ENCODE assay signal across 8 cellular contexts in genomic region chr3:50358355-50358926, GRCh38. TPM values are rescaled to one million over a fixed set of nuclear protein-coding genes. Genes with fewer than 3 reads are reported as not detected.
A peak's percentile ranks its signal among the peaks of the same experiment; 100 is the strongest.
DNase-seq lines count a peak whose midpoint lies in the region; ATAC-seq and TF ChIP-seq lines count a peak whose summit lies in the region.

No MANE protein-coding gene starts in this region.

- peak overlapping the region; percentile 88 to 98 (median 94) for H3K27ac ChIP-seq in heart right ventricle
- peak overlapping the region; percentile 77 for H3K27ac ChIP-seq in brain microvascular endothelial cell
- H3K27ac ChIP-seq in mesodermal cell (ENCODE audit: low read depth, low read length, severe bottlenecking): no peak overlapping the region
- H3K27ac ChIP-seq in aorta (ENCODE audit: low read depth in 1 of 2, low read length in 2 of 2): no peak overlapping the region

- intact Hi-C loops in heart right ventricle (cut with DNase I) (loop anchor here in 1 of 10 donors (5.0 kb wide), 1 partner anchor 254 kb away; the partner anchor contains the start of gene CISH), left cardiac atrium (cut with DNase I) (no loop called here), aorta (cut with DNase I) (loop anchor here in 1 of 2 donors (10.0 kb wide), 1 partner anchor 1036 kb away; the partner anchor contains the start of gene RBM15B), sciatic nerve (cut with DNase I) (no loop called here)

- H3K36me3 ChIP-seq in heart right ventricle: peaks cover 0 to 50% (median 18%) of the 10 kb centered on the region in 9 donors
- peaks cover 20% of the 10 kb centered on the region for H3K36me3 ChIP-seq in brain microvascular endothelial cell (replicated peaks)
- H3K36me3 ChIP-seq in mesodermal cell (ENCODE audit: control insufficient read depth, insufficient read depth, low read length): peaks cover 46% of the 10 kb centered on the region
- peaks cover 0 to 2% of the 10 kb centered on the region in 2 donors for H3K36me3 ChIP-seq in aorta (ENCODE audit: control insufficient read depth in 1 of 2, insufficient read depth in 2 of 2, low read length in 1 of 2)

- H3K4me3 ChIP-seq in heart right ventricle: peak overlapping the region; percentile 76 to 100 (median 91)
- H3K4me3 ChIP-seq in brain microvascular endothelial cell (ENCODE audit: low read depth, low read length): peak overlapping the region; percentile 95
- peak overlapping the region; percentile 85 for H3K4me3 ChIP-seq in mesodermal cell (ENCODE audit: extremely low read depth, insufficient read depth, low read length, poor library complexity, severe bottlenecking)
- H3K4me3 ChIP-seq in aorta (ENCODE audit: low read length in 2 of 2): peak overlapping the region; percentile 63 to 67

- H3K9me3 ChIP-seq in heart right ventricle (no peaks in the 10 kb centered on the region), mesodermal cell (ENCODE audit: control insufficient read depth, low read length) (no peaks in the 10 kb centered on the region), aorta (ENCODE audit: control insufficient read depth, low read length) (no peaks in the 10 kb centered on the region)

- in situ Hi-C loops in brain microvascular endothelial cell (cut with HindIII; ENCODE audit: low pct_ligation_motif_present, low sequenced_read_pairs) (no loop called here), ACHN (cut with HindIII; ENCODE audit: low pct_ligation_motif_present, low pct_unique_long_range_greater_than_20kb, low sequenced_read_pairs) (no loop called here)

- H3K4me1 ChIP-seq in heart right ventricle (peaks cover 28 to 50% (median 42%) of the 10 kb centered on the region in 9 donors), mesodermal cell (ENCODE audit: control insufficient read depth, insufficient read depth, low read length, poor library complexity, severe bottlenecking) (peaks cover 21% of the 10 kb centered on the region), aorta (ENCODE audit: control insufficient read depth in 1 of 2, insufficient read depth in 2 of 2, low read length in 2 of 2) (no peaks in the 10 kb centered on the region)

- TF ChIP-seq CTCF in heart right ventricle (IDR thresholded peaks at IDR 0.05) (no peak), brain microvascular endothelial cell (IDR thresholded peaks at IDR 0.05; ENCODE audit: low read depth, low read length, missing control alignments) (no peak)

- DNase-seq in heart right ventricle (no peak), left cardiac atrium (no peak), brain microvascular endothelial cell (no peak), aorta (no peak), sciatic nerve (ENCODE audit: low spot score) (no peak), ACHN (no peak)

- ATAC-seq in heart right ventricle (peak in 1 of 8 donors; percentile 0), left cardiac atrium (no peak), aorta (ENCODE audit: low FRiP score) (no peak), sciatic nerve (no peak), HG03280 (IDR thresholded peaks at IDR 0.05; ENCODE audit: unreplicated experiment) (no peak)

- H3K27me3 ChIP-seq in heart right ventricle (no peaks in the 10 kb centered on the region), brain microvascular endothelial cell (replicated peaks) (no peaks in the 10 kb centered on the region), aorta (ENCODE audit: control insufficient read depth in 1 of 2, insufficient read depth in 2 of 2, low read length in 1 of 2) (no peaks in the 10 kb centered on the region)

- WGBS in heart right ventricle, 2 donors: 41 to 52% methylated on average over 25 of the region's 25 CpGs
- 89 to 90% methylated on average over 20 to 24 of the region's 25 CpGs for WGBS in mesodermal cell (ENCODE audit: insufficient coverage in 2 of 2), 2 experiments
- 32 to 42% methylated on average over 25 of the region's 25 CpGs for WGBS in aorta, 2 donors

RNA-seq across cellular contexts. Expression of gene TMEM115, which starts 0.9 kb away (rescaled TPM):
- total RNA-seq in heart right ventricle: 10 to 100 TPM; 18.7 to 32.8 (median 24.2) TPM
- polyA plus RNA-seq in heart right ventricle: 10 to 100 TPM; 18.1 to 47.6 TPM
- 10 to 100 TPM; 28.7 to 33.4 TPM for total RNA-seq in left cardiac atrium
- 35.4 TPM for polyA plus RNA-seq in mesodermal cell (2013, experiment 1 of 2)
- polyA plus RNA-seq in mesodermal cell (2013, experiment 2 of 2): 29.5 TPM
- total RNA-seq in aorta: 10 to 100 TPM; 27.8 to 32.9 TPM
- polyA plus RNA-seq in aorta: 10 to 100 TPM; 10.3 to 31.8 TPM
- total RNA-seq in sciatic nerve: 29.6 TPM

RNA-seq across cellular contexts. Expression of gene CYB561D2, which starts 7.8 kb away (rescaled TPM):
- total RNA-seq in heart right ventricle: 10 to 100 TPM in 1 of 10 donors, 1 to 10 TPM in 9; 3.9 to 10.9 (median 5.6) TPM
- polyA plus RNA-seq in heart right ventricle: 10 to 100 TPM in 1 of 2 donors, 1 to 10 TPM in 1; 8.1 to 21.8 TPM
- 1 to 10 TPM; 7.6 to 9.2 TPM for total RNA-seq in left cardiac atrium
- polyA plus RNA-seq in mesodermal cell (2013, experiment 1 of 2): 11.6 TPM
- polyA plus RNA-seq in mesodermal cell (2013, experiment 2 of 2): 10.5 TPM
- 10 to 100 TPM in 1 of 2 donors, 1 to 10 TPM in 1; 7.9 to 12.2 TPM for total RNA-seq in aorta
- 10 to 100 TPM in 1 of 2 donors, 1 to 10 TPM in 1; 6.8 to 14.4 TPM for polyA plus RNA-seq in aorta
- total RNA-seq in sciatic nerve: 10.1 TPM

RNA-seq across cellular contexts. Expression of gene NPRL2, which starts 7.9 kb away (rescaled TPM):
- total RNA-seq in heart right ventricle: 10 to 100 TPM; 13.0 to 23.6 (median 16.3) TPM
- 10 to 100 TPM; 15.5 to 29.8 TPM for polyA plus RNA-seq in heart right ventricle
- 10 to 100 TPM; 12.6 to 19.9 TPM for total RNA-seq in left cardiac atrium
- 30.2 TPM for polyA plus RNA-seq in mesodermal cell (2013, experiment 1 of 2)
- 29.5 TPM for polyA plus RNA-seq in mesodermal cell (2013, experiment 2 of 2)
- total RNA-seq in aorta: 10 to 100 TPM; 11.9 to 21.4 TPM
- 10 to 100 TPM; 17.3 to 41.9 TPM for polyA plus RNA-seq in aorta
- total RNA-seq in sciatic nerve: 20.6 TPM

RNA-seq across cellular contexts. Expression of gene ZMYND10, which starts 12.9 kb away (rescaled TPM):
- under 1 TPM in 3 of 10 donors, not detected in 7; 0.15 to 0.65 (median 0.22) TPM for total RNA-seq in heart right ventricle
- polyA plus RNA-seq in heart right ventricle: under 1 TPM; 0.20 to 0.88 TPM
- under 1 TPM in 1 of 2 donors, not detected in 1; 0.29 TPM for total RNA-seq in left cardiac atrium
- 0.81 TPM for polyA plus RNA-seq in mesodermal cell (2013, experiment 1 of 2)
- 0.61 TPM for polyA plus RNA-seq in mesodermal cell (2013, experiment 2 of 2)
- total RNA-seq in aorta: under 1 TPM; 0.68 to 0.96 TPM
- 1 to 10 TPM in 1 of 2 donors, under 1 TPM in 1; 0.13 to 3.5 TPM for polyA plus RNA-seq in aorta
- 1.9 TPM for total RNA-seq in sciatic nerve

RNA-seq across cellular contexts. Expression of gene RASSF1, which starts 17.8 kb away (rescaled TPM):
- total RNA-seq in heart right ventricle: 10 to 100 TPM in 8 of 10 donors, 1 to 10 TPM in 2; 9.9 to 17.8 (median 11.9) TPM
- 10 to 100 TPM; 22.1 to 59.8 TPM for polyA plus RNA-seq in heart right ventricle
- 10 to 100 TPM; 20.7 to 25.6 TPM for total RNA-seq in left cardiac atrium
- 20.8 TPM for polyA plus RNA-seq in mesodermal cell (2013, experiment 1 of 2)
- polyA plus RNA-seq in mesodermal cell (2013, experiment 2 of 2): 14.6 TPM
- total RNA-seq in aorta: 10 to 100 TPM; 41.6 to 43.2 TPM
- polyA plus RNA-seq in aorta: 10 to 100 TPM; 33.6 to 42.3 TPM
- 51.0 TPM for total RNA-seq in sciatic nerve

Comparison
In these comparisons a context has a peak if more than half of its experiments do, and no peak if none do; other contexts are left out.
1. H3K27ac ChIP-seq: peak in heart right ventricle (10 of 10) and brain microvascular endothelial cell (single experiment); none in mesodermal cell (single experiment) and aorta (0 of 2).
2. Peak in every context shown above with its lines, with median percentiles within 50 percentile points of each other: H3K4me3 ChIP-seq.